In genomic region chr15:40854161-40854560, GRCh38 we compare ENCODE assay signal across 24 cellular contexts. TPM values are rescaled to one million over a fixed set of nuclear protein-coding genes. Genes with fewer than 3 reads are reported as not detected.
"Had no signal": no experiment of that assay in that cellular context is flagged by ENCODE, and none has a peak within 500 bp of the region (broad histone marks: within the 10 kb centered on the region; RNA-seq: fewer than 3 reads in every experiment).

No MANE protein-coding gene starts in this region.

- H3K27ac Mint-ChIP-seq: IgD-negative memory B cell had no signal

- H3K27me3 ChIP-seq: SJSA1 had no signal

- H3K4me2 ChIP-seq: KMS-11 had no signal

- H3K36me3 Mint-ChIP-seq: IgD-negative memory B cell had no signal

- H3K4me3 ChIP-seq: K562, SJSA1, SK-N-MC had no signal

- H3K9me3 Mint-ChIP-seq: IgD-negative memory B cell had no signal

- DNase-seq: Kasumi-1, MM.1S, NCI-H1092 treated with DMSO at 0.1 percent for 48 hours, NCI-H1436, NCI-H187, NCI-H2029, NCI-H2081 treated with DMSO at 0.1 percent for 48 hours, NCI-H2171, NCI-H226, NCI-H446, NCI-H510A, NCI-H524 treated with DMSO at 0.1 percent for 48 hours, NCI-H69, NCI-H774, Right ventricle myocardium superior, RPMI8226, SIG-M5 had no signal

- ATAC-seq: K562 had no signal

- H3K36me3 ChIP-seq: SJSA1 had no signal

- H3K27me3 Mint-ChIP-seq: IgD-negative memory B cell had no signal

- H3K27ac ChIP-seq: HL-60, KMS-11, SJSA1, SK-N-MC had no signal

- H3K4me3 Mint-ChIP-seq: IgD-negative memory B cell had no signal

- H3K9me3 ChIP-seq: SJSA1 had no signal

RNA-seq across cellular contexts. Expression of gene RHOV, which starts 19.9 kb away (rescaled TPM):
- total RNA-seq: Right ventricle myocardium superior, SJSA1 had no signal

RNA-seq across cellular contexts. Expression of gene PPP1R14D, which starts 25.7 kb away (rescaled TPM):
- total RNA-seq: K562, M059J, Right ventricle myocardium superior, SJSA1 had no signal
